11 cellular contexts compared by ENCODE assay signal in genomic region chr11:68546555-68546954, GRCh38.
DNase-seq lines count a peak whose midpoint lies in the region; ATAC-seq and TF ChIP-seq lines count a peak whose summit lies in the region.
"Had no signal": no experiment of that assay in that cellular context is flagged by ENCODE, and none has a peak within 500 bp of the region (broad histone marks: within the 10 kb centered on the region; RNA-seq: fewer than 3 reads in every experiment).

No MANE protein-coding gene starts in this region.

- no peak overlapping the region for H3K27ac ChIP-seq in right lobe of liver

- H3K4me1 Mint-ChIP-seq in HFFc6 (ENCODE audit: low read depth), result peaks cover 55% of the 10 kb centered on the region
- H3K4me1 Mint-ChIP-seq in activated T-helper 2 cell treated with anti-CD3 and anti-CD28 coated beads, Interferon-gamma antibody, Interleukin-2, Interleukin-4, amounts not matched to agents 10 μg/mL and 5 μg/mL and 100 μg/mL, durations not matched to agents 14 hours and 24 hours and 36 hours (ENCODE audit: low read depth), result peaks cover 47% of the 10 kb centered on the region

- H3K36me3 Mint-ChIP-seq in HFFc6 (ENCODE audit: low read depth), result peaks cover 43% of the 10 kb centered on the region
- H3K36me3 Mint-ChIP-seq in activated T-helper 2 cell treated with anti-CD3 and anti-CD28 coated beads, Interferon-gamma antibody, Interleukin-2, Interleukin-4, amounts not matched to agents 10 μg/mL and 5 μg/mL and 100 μg/mL, durations not matched to agents 14 hours and 24 hours and 36 hours (ENCODE audit: low read depth), result peaks cover 73% of the 10 kb centered on the region

- H3K27me3 ChIP-seq in right lobe of liver, result no peaks in the 10 kb centered on the region

- peak overlapping the region; percentile 60 for H3K27ac Mint-ChIP-seq in HFFc6
- peak overlapping the region; percentile 4 for H3K27ac Mint-ChIP-seq in activated T-helper 2 cell treated with anti-CD3 and anti-CD28 coated beads, Interferon-gamma antibody, Interleukin-2, Interleukin-4, amounts not matched to agents 10 μg/mL and 5 μg/mL and 100 μg/mL, durations not matched to agents 14 hours and 24 hours and 36 hours

- H3K9me3 Mint-ChIP-seq in HFFc6, result no peaks in the 10 kb centered on the region
- no peaks in the 10 kb centered on the region for H3K9me3 Mint-ChIP-seq in activated T-helper 2 cell treated with anti-CD3 and anti-CD28 coated beads, Interferon-gamma antibody, Interleukin-2, Interleukin-4, amounts not matched to agents 10 μg/mL and 5 μg/mL and 100 μg/mL, durations not matched to agents 14 hours and 24 hours and 36 hours

- H3K4me3 ChIP-seq in right lobe of liver, result no peak overlapping the region
- H3K4me3 ChIP-seq: lung had no signal

- TF ChIP-seq POLR2A in right lobe of liver (IDR thresholded peaks at IDR 0.05), result no peak

- peak; percentile 35 to 60 (median 40) for ATAC-seq in right lobe of liver
- ATAC-seq in GM21381 (IDR thresholded peaks at IDR 0.05; ENCODE audit: unreplicated experiment), result no peak

- H3K4me3 Mint-ChIP-seq in HFFc6, result peak overlapping the region; percentile 9; the same call in 1 of the 2 replicates
- no peak overlapping the region for H3K4me3 Mint-ChIP-seq in activated T-helper 2 cell treated with anti-CD3 and anti-CD28 coated beads, Interferon-gamma antibody, Interleukin-2, Interleukin-4, amounts not matched to agents 10 μg/mL and 5 μg/mL and 100 μg/mL, durations not matched to agents 14 hours and 24 hours and 36 hours (ENCODE audit: low read depth)

- intact Hi-C loops in activated T-helper 2 cell treated with anti-CD3 and anti-CD28 coated beads, Interferon-gamma antibody, Interleukin-2, Interleukin-4, amounts not matched to agents 10 μg/mL and 5 μg/mL and 100 μg/mL, durations not matched to agents 14 hours and 24 hours and 36 hours (cut with micrococcal nuclease), result no loop called here
- intact Hi-C loops in right lobe of liver (cut with DNase I), result no loop called here

- TF ChIP-seq CTCF in HFFc6 (IDR thresholded peaks at IDR 0.05) (no peak), right lobe of liver (IDR thresholded peaks at IDR 0.05) (no peak)

- H3K9me3 ChIP-seq in right lobe of liver, result no peaks in the 10 kb centered on the region

- in situ Hi-C loops in ACHN (cut with HindIII; ENCODE audit: low pct_ligation_motif_present, low pct_unique_long_range_greater_than_20kb, low sequenced_read_pairs), result no loop called here

- DNase-seq in ACHN (peak; percentile 11), HFFc6 (no peak), right lobe of liver (peak in 1 of 3 donors; percentile 37), medulla oblongata (ENCODE audit: extremely low spot score) (no peak)
- no peak for DNase-seq in activated T-helper 2 cell treated with anti-CD3 and anti-CD28 coated beads, Interferon-gamma antibody, Interleukin-2, Interleukin-4, amounts not matched to agents 10 μg/mL and 5 μg/mL and 100 μg/mL, durations not matched to agents 14 hours and 24 hours and 36 hours (ENCODE audit: low spot score)
- DNase-seq in stimulated activated CD4-positive, alpha-beta T cell treated with anti-CD3 and anti-CD28 coated beads, Interleukin-2, amount 100 ng/mL, for 48 hours, result no peak
- no peak for DNase-seq in activated CD4-positive, alpha-beta T cell treated with anti-CD3 and anti-CD28 coated beads for 48 hours
- DNase-seq: NCI-H774; stimulated activated CD4-positive, alpha-beta T cell treated with anti-CD3 and anti-CD28 coated beads, Interleukin-12 subunit alpha, Interleukin-12 subunit beta, amount 100 ng/mL, for 4 hours had no signal

- 100% methylated on average over 2 of the region's 4 CpGs for WGBS in right lobe of liver (ENCODE audit: insufficient coverage, low coverage, low lambda C conversion rate, missing lambda C conversion rate)

- H3K36me3 ChIP-seq in right lobe of liver, result peaks cover 0 to 16% (median 3%) of the 10 kb centered on the region in 4 donors

- peaks cover 0 to 3% (median 0%) of the 10 kb centered on the region in 4 donors for H3K4me1 ChIP-seq in right lobe of liver

- peaks cover 3% of the 10 kb centered on the region for H3K27me3 Mint-ChIP-seq in HFFc6 (ENCODE audit: insufficient read depth)
- no peaks in the 10 kb centered on the region for H3K27me3 Mint-ChIP-seq in activated T-helper 2 cell treated with anti-CD3 and anti-CD28 coated beads, Interferon-gamma antibody, Interleukin-2, Interleukin-4, amounts not matched to agents 10 μg/mL and 5 μg/mL and 100 μg/mL, durations not matched to agents 14 hours and 24 hours and 36 hours (ENCODE audit: low read depth)
